In the genomic region with DNA sequence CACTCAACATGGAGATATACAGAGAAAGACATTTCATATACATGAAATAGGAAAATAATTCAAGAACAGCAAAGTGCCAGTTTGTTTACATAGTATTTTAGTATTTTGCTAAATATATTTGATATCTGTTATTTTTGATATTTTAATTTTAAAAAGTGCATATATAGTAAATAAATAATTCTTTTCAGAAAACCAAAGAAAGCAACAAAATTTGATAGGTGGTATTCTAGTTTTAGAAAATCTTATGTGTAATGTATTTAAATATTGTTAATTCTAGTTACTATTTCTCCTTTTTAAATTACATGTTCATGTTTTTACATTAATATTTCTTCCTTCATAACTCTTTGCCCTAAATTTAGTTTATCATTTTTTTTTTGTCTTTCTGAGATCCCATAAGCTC, we compare ENCODE assay signal across 31 cellular contexts.
"Had no signal": no experiment of that assay in that cellular context is flagged by ENCODE, and none has a peak within 500 bp of the region (broad histone marks: within the 10 kb centered on the region; RNA-seq: fewer than 3 reads in every experiment).

No MANE protein-coding gene starts in this region.

- DNase-seq: activated B cell treated with CpG ODN at 0.5 μM for 24 hours; activated CD4-positive, alpha-beta memory T cell treated with anti-CD3 and anti-CD28 coated beads for 36 hours; activated CD4-positive, alpha-beta T cell treated with anti-CD3 and anti-CD28 coated beads for 4 hours; activated CD4-positive, alpha-beta T cell treated with anti-CD3 and anti-CD28 coated beads, Interleukin-2, amount 10 ng/mL, durations not matched to agents 24 days and 14 days; activated CD4-positive, alpha-beta T cell treated with anti-CD3 and anti-CD28 coated beads, Interleukin-2, amount 50 U/mL, for 1 hour; activated CD4-positive, alpha-beta T cell treated with anti-CD3 and anti-CD28 coated beads, Interleukin-2, amount 50 U/mL, for 4 hours; activated CD4-positive, CD25-positive, alpha-beta regulatory T cell treated with anti-CD3 and anti-CD28 coated beads, Interleukin-2, amount 50 U/mL, for 72 hours; activated CD8-positive, alpha-beta memory T cell treated with anti-CD3 and anti-CD28 coated beads, Interleukin-2, amount 50 U/mL, for 4 hours; activated CD8-positive, alpha-beta T cell treated with anti-CD3 and anti-CD28 coated beads for 36 hours; activated effector memory CD4-positive, alpha-beta T cell treated with anti-CD3 and anti-CD28 coated beads, Interleukin-2, amount 50 U/mL, for 16 hours; activated gamma-delta T cell treated with Interleukin-2 at 50 U/mL for 16 hours; activated naive CD4-positive, alpha-beta T cell; activated naive CD4-positive, alpha-beta T cell treated with anti-CD3 and anti-CD28 coated beads for 36 hours; activated naive CD4-positive, alpha-beta T cell treated with anti-CD3 and anti-CD28 coated beads, Interleukin-2, amount 50 U/mL, for 16 hours; activated naive CD8-positive, alpha-beta T cell treated with anti-CD3 and anti-CD28 coated beads for 36 hours; activated T-cell treated with anti-CD3 and anti-CD28 coated beads for 4 hours; activated T-cell treated with anti-CD3 and anti-CD28 coated beads, Interleukin-2, amount 50 U/mL, for 1 hour; activated T-cell treated with anti-CD3 and anti-CD28 coated beads, Interleukin-2, amount 50 U/mL, for 4 hours; activated T-cell treated with anti-CD3 and anti-CD28 coated beads, Interleukin-2, amount 50 U/mL, for 72 hours; adrenal gland; amniotic stem cell; aorta; body of pancreas; brain microvascular endothelial cell; central memory CD4-positive, alpha-beta T cell; T-helper 1 cell; T-helper 2 cell; T-helper 9 cell had no signal

- ATAC-seq: activated CD8-positive, alpha-beta T cell treated with anti-CD3 and anti-CD28 coated beads for 36 hours; activated naive CD4-positive, alpha-beta T cell treated with anti-CD3 and anti-CD28 coated beads, Interleukin-2, amount 50 U/mL, for 72 hours; activated T-cell treated with anti-CD3 and anti-CD28 coated beads, Interleukin-2, amount 50 U/mL, for 4 hours; activated T-cell treated with anti-CD3 and anti-CD28 coated beads, Interleukin-2, amount 50 U/mL, for 72 hours; activated T-helper 17 cell treated with anti-CD3 and anti-CD28 coated beads, Interleukin-2, amount 50 U/mL, for 72 hours; body of pancreas had no signal

- FAIRE-seq: astrocyte had no signal
